Comparison of ENCODE assay signal across 24 cellular contexts in genomic region chr16:74031551-74031950, GRCh38.
"Had no signal": no experiment of that assay in that cellular context is flagged by ENCODE, and none has a peak within 500 bp of the region (broad histone marks: within the 10 kb centered on the region; RNA-seq: fewer than 3 reads in every experiment).

No MANE protein-coding gene starts in this region.

- H3K4me1 ChIP-seq: Peyer's patch, SJSA1 had no signal

- H3K27ac ChIP-seq: brain microvascular endothelial cell, cardiac muscle cell, Peyer's patch, RWPE1, SJSA1 had no signal

- H3K27me3 ChIP-seq: brain microvascular endothelial cell, cardiac muscle cell, Peyer's patch, SJSA1 had no signal

- DNase-seq: activated B cell treated with CpG ODN at 0.5 μM for 24 hours; activated CD4-positive, alpha-beta T cell treated with anti-CD3 and anti-CD28 coated beads for 1 hour; activated CD4-positive, alpha-beta T cell treated with anti-CD3 and anti-CD28 coated beads, Interleukin-2, amount 10 ng/mL, durations not matched to agents 24 days and 14 days; activated CD4-positive, alpha-beta T cell treated with anti-CD3 and anti-CD28 coated beads, Interleukin-2, amount 50 U/mL, for 48 hours; activated CD8-positive, alpha-beta memory T cell treated with anti-CD3 and anti-CD28 coated beads for 24 hours; activated effector memory CD4-positive, alpha-beta T cell treated with anti-CD3 and anti-CD28 coated beads, Interleukin-2, amount 50 U/mL, for 16 hours; activated naive CD4-positive, alpha-beta T cell treated with Interleukin-2 at 50 U/mL for 16 hours; activated T-cell treated with anti-CD3 and anti-CD28 coated beads, Interleukin-2, amount 50 U/mL, for 4 hours; brain microvascular endothelial cell; Kasumi-1; KBM-7; NCI-H1048; NCI-H1930; NCI-H510A treated with DMSO at 0.1 percent for 48 hours; NCI-H69; Peyer's patch; Right ventricle myocardium superior; T-helper 17 cell; T-helper 9 cell had no signal

- H3K27me3 Mint-ChIP-seq: activated B cell treated with CpG ODN at 0.5 μM for 24 hours had no signal

- H3K36me3 ChIP-seq: brain microvascular endothelial cell, cardiac muscle cell, Peyer's patch, SJSA1 had no signal

- H3K4me1 Mint-ChIP-seq: activated B cell treated with CpG ODN at 0.5 μM for 24 hours; activated CD4-positive, alpha-beta T cell treated with anti-CD3 and anti-CD28 coated beads, Interleukin-2, amount 10 ng/mL, durations not matched to agents 24 days and 14 days; T-helper 17 cell had no signal

- H3K36me3 Mint-ChIP-seq: activated naive CD8-positive, alpha-beta T cell had no signal

- ATAC-seq: activated T-cell treated with anti-CD3 and anti-CD28 coated beads, Interleukin-2, amount 50 U/mL, for 4 hours; SK-N-SH treated with all-trans-retinoic acid at 6 μM for 48 hours; T-helper 17 cell had no signal

- H3K27ac Mint-ChIP-seq: activated B cell treated with CpG ODN at 0.5 μM for 24 hours; activated CD4-positive, alpha-beta T cell treated with anti-CD3 and anti-CD28 coated beads, Interleukin-2, amount 10 ng/mL, durations not matched to agents 24 days and 14 days; activated naive CD8-positive, alpha-beta T cell; T-helper 17 cell had no signal

- H3K4me3 ChIP-seq: cardiac muscle cell, Peyer's patch, SJSA1 had no signal

- H3K4me3 Mint-ChIP-seq: activated B cell treated with CpG ODN at 0.5 μM for 24 hours; activated CD4-positive, alpha-beta T cell treated with anti-CD3 and anti-CD28 coated beads, Interleukin-2, amount 10 ng/mL, durations not matched to agents 24 days and 14 days; activated naive CD8-positive, alpha-beta T cell; activated T-cell treated with anti-CD3 and anti-CD28 coated beads, Interleukin-2, amount 50 U/mL, for 4 hours; T-helper 17 cell had no signal

- H3K9me3 Mint-ChIP-seq: activated B cell treated with CpG ODN at 0.5 μM for 24 hours; activated CD4-positive, alpha-beta T cell treated with anti-CD3 and anti-CD28 coated beads, Interleukin-2, amount 10 ng/mL, durations not matched to agents 24 days and 14 days; activated T-cell treated with anti-CD3 and anti-CD28 coated beads, Interleukin-2, amount 50 U/mL, for 4 hours had no signal

- H3K9me3 ChIP-seq: Peyer's patch, SJSA1 had no signal
